ENCODE assay signal across 9 cellular contexts in the genomic region with DNA sequence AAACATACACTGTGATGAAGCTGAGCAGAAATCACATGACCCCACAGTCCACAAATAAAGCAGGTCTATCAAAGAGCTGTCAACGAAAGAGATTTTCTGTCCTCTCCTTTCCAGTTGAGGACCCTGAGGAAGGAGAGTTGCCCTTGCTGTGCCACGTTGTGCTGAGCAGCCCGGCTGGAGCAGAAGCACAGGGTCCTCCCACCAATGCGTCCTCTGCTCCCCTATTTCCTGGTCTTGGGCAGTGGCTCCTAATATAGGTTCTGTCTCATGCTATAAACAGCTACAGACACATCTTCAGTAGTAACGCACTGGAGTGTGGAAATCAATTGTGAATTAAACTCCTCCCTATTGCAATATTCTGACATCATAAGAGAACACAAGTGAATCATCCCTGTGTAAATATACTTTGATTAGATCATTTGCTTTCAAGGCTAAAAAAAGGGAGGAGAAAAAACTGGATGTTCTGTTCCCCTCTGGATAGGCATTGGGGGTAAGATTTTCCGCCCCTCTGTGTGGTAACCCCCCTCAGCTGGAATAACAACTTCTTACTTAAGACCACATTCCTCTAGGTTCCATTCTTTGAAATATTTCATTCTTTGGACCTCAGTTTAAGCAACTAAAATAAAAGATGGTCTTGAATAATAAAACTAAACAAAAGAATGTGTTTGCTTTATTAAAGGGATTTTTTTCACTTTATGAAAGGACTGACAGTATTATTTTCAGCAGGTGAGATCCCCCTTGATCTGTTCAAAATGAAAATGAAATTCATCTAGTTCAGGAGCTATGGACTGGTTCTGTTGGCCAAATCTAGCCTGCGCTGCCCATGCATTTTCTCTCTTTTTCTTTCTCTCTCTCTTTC. TPM values are rescaled to one million over a fixed set of nuclear protein-coding genes. Genes with fewer than 3 reads are reported as not detected.
DNase-seq lines count a peak whose midpoint lies in the region; ATAC-seq and TF ChIP-seq lines count a peak whose summit lies in the region.
"Had no signal": no experiment of that assay in that cellular context is flagged by ENCODE, and none has a peak within 500 bp of the region (broad histone marks: within the 10 kb centered on the region; RNA-seq: fewer than 3 reads in every experiment).

No MANE protein-coding gene starts in this region.

- H3K9me3 ChIP-seq in HCT116 (ENCODE audit: control insufficient read depth in 1 of 2, insufficient read depth in 1 of 2, low read depth in 1 of 2, low read length in 2 of 2), result no peaks in the 10 kb centered on the region
- no peaks in the 10 kb centered on the region for H3K9me3 ChIP-seq in RWPE2 (ENCODE audit: severe bottlenecking)
- H3K9me3 ChIP-seq in skeletal muscle satellite cell (replicated peaks; ENCODE audit: low read length), result no peaks in the 10 kb centered on the region
- no peaks in the 10 kb centered on the region for H3K9me3 ChIP-seq in CD8-positive, alpha-beta memory T cell (ENCODE audit: low read length)

- no peak for DNase-seq in HCT116 (ENCODE audit: low read depth, low spot score)
- DNase-seq in RWPE2 (ENCODE audit: low spot score), result no peak
- DNase-seq in foreskin keratinocyte, result peak; percentile 71 to 73
- no peak for DNase-seq in activated naive CD4-positive, alpha-beta T cell treated with anti-CD3 and anti-CD28 coated beads, Interleukin-2, amount 10 ng/mL, durations not matched to agents 7 days and 5 days
- no peak for DNase-seq in C1 segment of cervical spinal cord (lab: John Stamatoyannopoulos, UW)
- DNase-seq in CD8-positive, alpha-beta memory T cell, result no peak
- DNase-seq: NCI-H2081 treated with DMSO at 0.1 percent for 48 hours had no signal

- H3K4me2 ChIP-seq in HCT116 (ENCODE audit: low read length) (peak overlapping the region; percentile 62), skeletal muscle satellite cell (ENCODE audit: low read length) (peak overlapping the region; percentile 79)

- H3K4me1 ChIP-seq in HCT116 (ENCODE audit: control insufficient read depth in 1 of 2, insufficient read depth in 2 of 2, low read length in 2 of 2), result peaks cover 26 to 43% of the 10 kb centered on the region in 2 experiments
- peaks cover 24% of the 10 kb centered on the region for H3K4me1 ChIP-seq in RWPE2 (ENCODE audit: insufficient read depth, poor library complexity, severe bottlenecking)
- H3K4me1 ChIP-seq in foreskin keratinocyte, result peaks cover 5% of the 10 kb centered on the region
- H3K4me1 ChIP-seq in skeletal muscle satellite cell (ENCODE audit: control insufficient read depth, insufficient read depth, low read length), result peaks cover 24% of the 10 kb centered on the region
- H3K4me1 ChIP-seq in CD8-positive, alpha-beta memory T cell (ENCODE audit: insufficient read depth, low read length), result no peaks in the 10 kb centered on the region

- no peak for TF ChIP-seq RAD21 in HCT116 (IDR thresholded peaks at IDR 0.05; ENCODE audit: low read depth)

- RAD21 ChIA-PET in HCT116 (lab: Charles Lee; ENCODE audit: low non-redundant PET in 1 of 2, low total read pairs in 2 of 2, uncharacterized antibody in 2 of 2, unreplicated experiment in 2 of 2), result interaction anchor here in 1 of 2 experiments (1.6 kb wide), 1 partner anchor 197 kb away, joined by 4 read pairs; no protein-coding TSS in a partner anchor

- ATAC-seq in HCT116, result 0 out of 2 replicates have a peak, but pooled peaks have one; percentile 1
- ATAC-seq in RWPE2 (ENCODE audit: low read depth), result peak; percentile 92
- ATAC-seq in foreskin keratinocyte, result peak; percentile 75
- ATAC-seq in activated CD4-positive, CD25-positive, alpha-beta regulatory T cell treated with anti-CD3 and anti-CD28 coated beads, Interleukin-2, amount 50 U/mL, for 24 hours, result no peak

- H3K9ac ChIP-seq in HCT116 (ENCODE audit: low read length) (0 out of 2 replicates have a peak overlapping the region, but pooled peaks have one; percentile 10), skeletal muscle satellite cell (ENCODE audit: low read depth, low read length) (peak overlapping the region; percentile 81)

- H3K36me3 ChIP-seq in HCT116 (ENCODE audit: control insufficient read depth in 1 of 2, insufficient read depth in 2 of 2, low read length in 2 of 2) (no peaks in the 10 kb centered on the region), RWPE2 (ENCODE audit: low read depth) (no peaks in the 10 kb centered on the region), skeletal muscle satellite cell (ENCODE audit: insufficient read depth, low read length) (no peaks in the 10 kb centered on the region)
- no peaks in the 10 kb centered on the region for H3K36me3 ChIP-seq in CD8-positive, alpha-beta memory T cell (ENCODE audit: insufficient read depth, low read length)

- peak overlapping the region; percentile 87 for H2AFZ ChIP-seq in HCT116 (ENCODE audit: low read depth, low read length, poor library complexity, severe bottlenecking)

- no peaks in the 10 kb centered on the region for H4K20me1 ChIP-seq in HCT116 (ENCODE audit: insufficient read depth)

- H3K4me1 Mint-ChIP-seq in activated naive CD4-positive, alpha-beta T cell treated with anti-CD3 and anti-CD28 coated beads, Interleukin-2, amount 10 ng/mL, durations not matched to agents 7 days and 5 days, result no peaks in the 10 kb centered on the region
- H3K4me1 Mint-ChIP-seq in CD8-positive, alpha-beta memory T cell, result no peaks in the 10 kb centered on the region

- no peak for TF ChIP-seq POLR2A in HCT116 (IDR thresholded peaks at IDR 0.05; ENCODE audit: borderline replicate concordance, extremely low read depth, insufficient read depth, insufficient read length)

- TF ChIP-seq CTCF in HCT116 (IDR thresholded peaks at IDR 0.05 in 2 of 3, conservative IDR thresholded peaks at IDR 0.05 in 1 of 3; ENCODE audit: borderline replicate concordance in 1 of 3, insufficient read depth in 1 of 3, low read depth in 2 of 3, low read length in 2 of 3) (no peak), RWPE2 (IDR thresholded peaks at IDR 0.05; ENCODE audit: poor library complexity, severe bottlenecking) (no peak), foreskin keratinocyte (conservative IDR thresholded peaks at IDR 0.05) (no peak)

- CTCF ChIA-PET in HCT116 (lab: Charles Lee), result interaction anchor here (1.2 to 7.0 kb wide), 5 partner anchors 14 to 203 kb away, joined by 5 to 66 read pairs (median 11); no protein-coding TSS in a partner anchor
- CTCF ChIA-PET in activated naive CD4-positive, alpha-beta T cell treated with anti-CD3 and anti-CD28 coated beads, Interleukin-2, amount 10 ng/mL, durations not matched to agents 7 days and 5 days (lab: Charles Lee), result interaction anchor here (0.6 to 6.1 kb wide), 4 partner anchors 19 to 204 kb away, joined by 3 to 65 read pairs (median 14); no protein-coding TSS in a partner anchor
- CTCF ChIA-PET in CD8-positive, alpha-beta memory T cell (lab: Charles Lee), result interaction anchor here (1.4 to 2.3 kb wide), 3 partner anchors 13 to 213 kb away, joined by 3 to 8 read pairs (median 5); no protein-coding TSS in a partner anchor

- intact Hi-C loops in HCT116 (cut with micrococcal nuclease), result no loop called here

- H3K27ac Mint-ChIP-seq in activated naive CD4-positive, alpha-beta T cell treated with anti-CD3 and anti-CD28 coated beads, Interleukin-2, amount 10 ng/mL, durations not matched to agents 7 days and 5 days, result no peak overlapping the region
- H3K27ac Mint-ChIP-seq in CD8-positive, alpha-beta memory T cell, result no peak overlapping the region

- no peaks in the 10 kb centered on the region for H3K36me3 Mint-ChIP-seq in activated naive CD4-positive, alpha-beta T cell treated with anti-CD3 and anti-CD28 coated beads, Interleukin-2, amount 10 ng/mL, durations not matched to agents 7 days and 5 days
- peaks cover 0 to 2% (median 0%) of the 10 kb centered on the region in 3 donors for H3K36me3 Mint-ChIP-seq in CD8-positive, alpha-beta memory T cell

- BruUV-seq in HCT116 (replicated peaks; lab: Mats Ljungman, UMichigan), result no TSS peak

- H3K27me3 Mint-ChIP-seq in activated naive CD4-positive, alpha-beta T cell treated with anti-CD3 and anti-CD28 coated beads, Interleukin-2, amount 10 ng/mL, durations not matched to agents 7 days and 5 days, result peaks cover 54% of the 10 kb centered on the region
- H3K27me3 Mint-ChIP-seq in CD8-positive, alpha-beta memory T cell, result peaks cover 13 to 32% of the 10 kb centered on the region in 2 donors

- POLR2A ChIA-PET in HCT116 (lab: Charles Lee), result interaction anchor here (1.1 to 5.5 kb wide), 3 partner anchors 10 to 179 kb away, joined by 3 to 76 read pairs (median 3); a partner anchor contains a TSS
- POLR2A ChIA-PET in CD8-positive, alpha-beta memory T cell (lab: Charles Lee), result no interaction called here

- H3K27ac ChIP-seq in HCT116 (ENCODE audit: low read depth, low read length) (no peak overlapping the region), RWPE2 (ENCODE audit: poor library complexity, severe bottlenecking) (peak overlapping the region; percentile 84), foreskin keratinocyte (peak overlapping the region; percentile 23)
- H3K27ac ChIP-seq in CD8-positive, alpha-beta memory T cell (ENCODE audit: low read depth, low read length), result no peak overlapping the region

- H3K4me3 ChIP-seq in HCT116 (replicated peaks in 1 of 2; ENCODE audit: low read depth in 1 of 2, low read length in 2 of 2), result peak overlapping the region; percentile 19 to 25
- peak overlapping the region; percentile 4 for H3K4me3 ChIP-seq in RWPE2 (ENCODE audit: severe bottlenecking)
- peak overlapping the region; percentile 52 for H3K4me3 ChIP-seq in skeletal muscle satellite cell (ENCODE audit: low read length)
- H3K4me3 ChIP-seq in CD8-positive, alpha-beta memory T cell (ENCODE audit: low read length), result no peak overlapping the region

- H3K27me3 ChIP-seq in HCT116 (ENCODE audit: insufficient read depth, low read length), result no peaks in the 10 kb centered on the region
- no peaks in the 10 kb centered on the region for H3K27me3 ChIP-seq in RWPE2 (ENCODE audit: insufficient read depth, poor library complexity, severe bottlenecking)
- H3K27me3 ChIP-seq in foreskin keratinocyte, result no peaks in the 10 kb centered on the region
- no peaks in the 10 kb centered on the region for H3K27me3 ChIP-seq in skeletal muscle satellite cell (ENCODE audit: control insufficient read depth, insufficient read depth, low read length)
- H3K27me3 ChIP-seq in CD8-positive, alpha-beta memory T cell (ENCODE audit: insufficient read depth, low read length, poor library complexity, severe bottlenecking), result no peaks in the 10 kb centered on the region

- H3K4me3 Mint-ChIP-seq in activated naive CD4-positive, alpha-beta T cell treated with anti-CD3 and anti-CD28 coated beads, Interleukin-2, amount 10 ng/mL, durations not matched to agents 7 days and 5 days, result no peak overlapping the region
- no peak overlapping the region for H3K4me3 Mint-ChIP-seq in CD8-positive, alpha-beta memory T cell

- H3K9me2 ChIP-seq in HCT116 (ENCODE audit: insufficient read depth), result no peaks in the 10 kb centered on the region

- no peaks in the 10 kb centered on the region for H3K79me2 ChIP-seq in HCT116 (ENCODE audit: insufficient read depth, low read length)

- H3K9me3 Mint-ChIP-seq in activated naive CD4-positive, alpha-beta T cell treated with anti-CD3 and anti-CD28 coated beads, Interleukin-2, amount 10 ng/mL, durations not matched to agents 7 days and 5 days, result no peaks in the 10 kb centered on the region
- no peaks in the 10 kb centered on the region for H3K9me3 Mint-ChIP-seq in CD8-positive, alpha-beta memory T cell

RNA-seq across cellular contexts. Expression of a gene that starts 8.3 kb away (rescaled TPM):
- 72.9 TPM for total RNA-seq in HCT116 (2021; ENCODE audit: unreplicated experiment)
- 51.9 and 60.4 TPM in 2 replicates for polyA plus RNA-seq in HCT116 (2012)
- total RNA-seq in foreskin keratinocyte, result 46.8 and 64.3 TPM in 2 replicates
- 31.0 and 40.3 TPM in 2 replicates for polyA plus RNA-seq in foreskin keratinocyte
- total RNA-seq in skeletal muscle satellite cell (2012; rRNA removed), result 55.0 and 60.3 TPM in 2 replicates
- total RNA-seq in CD8-positive, alpha-beta memory T cell, result 10 to 100 TPM; 27.4 TPM
- 3.4 TPM for polyA plus RNA-seq in CD8-positive, alpha-beta memory T cell

Comparison
In these comparisons a context has a peak if more than half of its experiments do, and no peak if none do; other contexts are left out.
1. ATAC-seq: peak in HCT116 (single experiment), RWPE2 (single experiment) and foreskin keratinocyte (single experiment); none in activated CD4-positive, CD25-positive, alpha-beta regulatory T cell treated with anti-CD3 and anti-CD28 coated beads, Interleukin-2, amount 50 U/mL, for 24 hours (0 of 2).
2. DNase-seq: peak in foreskin keratinocyte (2 of 2); none in HCT116 (single experiment), RWPE2 (single experiment), activated naive CD4-positive, alpha-beta T cell treated with anti-CD3 and anti-CD28 coated beads, Interleukin-2, amount 10 ng/mL, durations not matched to agents 7 days and 5 days (single experiment), C1 segment of cervical spinal cord (0 of 14) and CD8-positive, alpha-beta memory T cell (0 of 5).
3. H3K27ac ChIP-seq: peak in RWPE2 (single experiment) and foreskin keratinocyte (single experiment); none in HCT116 (single experiment) and CD8-positive, alpha-beta memory T cell (single experiment).